Comparison of ENCODE assay signal across 1 cellular context in the genomic region with DNA sequence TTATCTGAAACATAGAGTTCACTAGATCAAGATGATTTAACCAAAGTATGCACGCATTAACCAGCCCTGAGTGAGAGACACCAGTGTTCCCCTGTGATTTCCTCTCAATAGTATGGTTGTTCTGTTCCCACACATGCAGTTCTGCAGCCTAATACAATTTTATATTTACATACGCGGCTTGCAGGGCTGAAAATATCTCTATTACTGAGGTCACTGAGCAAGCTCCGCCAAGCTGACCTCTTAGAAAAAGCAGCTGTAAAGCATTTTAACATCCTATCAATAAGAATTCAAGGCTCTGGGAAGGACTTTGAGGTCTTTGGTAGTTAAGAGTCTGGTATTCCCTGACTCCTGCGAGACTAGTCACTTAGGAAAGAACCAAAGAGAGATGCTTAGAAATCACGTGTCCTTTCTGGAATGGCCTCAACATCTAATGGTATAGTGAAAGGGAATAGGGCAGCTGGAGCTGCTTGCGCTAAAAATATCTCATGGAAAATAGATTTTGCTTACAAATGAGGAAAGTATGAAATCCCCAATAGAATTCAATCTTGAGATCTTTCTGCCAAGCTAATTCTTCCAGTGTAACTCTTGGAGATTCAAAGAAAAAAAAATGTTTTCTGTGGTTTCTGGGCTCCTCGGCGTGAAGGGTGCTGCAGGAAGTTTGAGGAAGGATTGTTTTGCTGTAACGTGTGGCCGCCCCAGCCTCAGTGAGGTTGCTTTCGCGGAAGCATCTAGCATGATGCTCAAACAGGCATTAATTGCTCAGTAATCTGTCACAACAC.
TF ChIP-seq lines count a peak whose summit lies in the region.

No MANE protein-coding gene starts in this region.

TF ChIP-seq in GM23338, 12 proteins besides CTCF, POLR2A, EP300 and RAD21 (continued from another document):
- TF ChIP-seq, protein P1, sequence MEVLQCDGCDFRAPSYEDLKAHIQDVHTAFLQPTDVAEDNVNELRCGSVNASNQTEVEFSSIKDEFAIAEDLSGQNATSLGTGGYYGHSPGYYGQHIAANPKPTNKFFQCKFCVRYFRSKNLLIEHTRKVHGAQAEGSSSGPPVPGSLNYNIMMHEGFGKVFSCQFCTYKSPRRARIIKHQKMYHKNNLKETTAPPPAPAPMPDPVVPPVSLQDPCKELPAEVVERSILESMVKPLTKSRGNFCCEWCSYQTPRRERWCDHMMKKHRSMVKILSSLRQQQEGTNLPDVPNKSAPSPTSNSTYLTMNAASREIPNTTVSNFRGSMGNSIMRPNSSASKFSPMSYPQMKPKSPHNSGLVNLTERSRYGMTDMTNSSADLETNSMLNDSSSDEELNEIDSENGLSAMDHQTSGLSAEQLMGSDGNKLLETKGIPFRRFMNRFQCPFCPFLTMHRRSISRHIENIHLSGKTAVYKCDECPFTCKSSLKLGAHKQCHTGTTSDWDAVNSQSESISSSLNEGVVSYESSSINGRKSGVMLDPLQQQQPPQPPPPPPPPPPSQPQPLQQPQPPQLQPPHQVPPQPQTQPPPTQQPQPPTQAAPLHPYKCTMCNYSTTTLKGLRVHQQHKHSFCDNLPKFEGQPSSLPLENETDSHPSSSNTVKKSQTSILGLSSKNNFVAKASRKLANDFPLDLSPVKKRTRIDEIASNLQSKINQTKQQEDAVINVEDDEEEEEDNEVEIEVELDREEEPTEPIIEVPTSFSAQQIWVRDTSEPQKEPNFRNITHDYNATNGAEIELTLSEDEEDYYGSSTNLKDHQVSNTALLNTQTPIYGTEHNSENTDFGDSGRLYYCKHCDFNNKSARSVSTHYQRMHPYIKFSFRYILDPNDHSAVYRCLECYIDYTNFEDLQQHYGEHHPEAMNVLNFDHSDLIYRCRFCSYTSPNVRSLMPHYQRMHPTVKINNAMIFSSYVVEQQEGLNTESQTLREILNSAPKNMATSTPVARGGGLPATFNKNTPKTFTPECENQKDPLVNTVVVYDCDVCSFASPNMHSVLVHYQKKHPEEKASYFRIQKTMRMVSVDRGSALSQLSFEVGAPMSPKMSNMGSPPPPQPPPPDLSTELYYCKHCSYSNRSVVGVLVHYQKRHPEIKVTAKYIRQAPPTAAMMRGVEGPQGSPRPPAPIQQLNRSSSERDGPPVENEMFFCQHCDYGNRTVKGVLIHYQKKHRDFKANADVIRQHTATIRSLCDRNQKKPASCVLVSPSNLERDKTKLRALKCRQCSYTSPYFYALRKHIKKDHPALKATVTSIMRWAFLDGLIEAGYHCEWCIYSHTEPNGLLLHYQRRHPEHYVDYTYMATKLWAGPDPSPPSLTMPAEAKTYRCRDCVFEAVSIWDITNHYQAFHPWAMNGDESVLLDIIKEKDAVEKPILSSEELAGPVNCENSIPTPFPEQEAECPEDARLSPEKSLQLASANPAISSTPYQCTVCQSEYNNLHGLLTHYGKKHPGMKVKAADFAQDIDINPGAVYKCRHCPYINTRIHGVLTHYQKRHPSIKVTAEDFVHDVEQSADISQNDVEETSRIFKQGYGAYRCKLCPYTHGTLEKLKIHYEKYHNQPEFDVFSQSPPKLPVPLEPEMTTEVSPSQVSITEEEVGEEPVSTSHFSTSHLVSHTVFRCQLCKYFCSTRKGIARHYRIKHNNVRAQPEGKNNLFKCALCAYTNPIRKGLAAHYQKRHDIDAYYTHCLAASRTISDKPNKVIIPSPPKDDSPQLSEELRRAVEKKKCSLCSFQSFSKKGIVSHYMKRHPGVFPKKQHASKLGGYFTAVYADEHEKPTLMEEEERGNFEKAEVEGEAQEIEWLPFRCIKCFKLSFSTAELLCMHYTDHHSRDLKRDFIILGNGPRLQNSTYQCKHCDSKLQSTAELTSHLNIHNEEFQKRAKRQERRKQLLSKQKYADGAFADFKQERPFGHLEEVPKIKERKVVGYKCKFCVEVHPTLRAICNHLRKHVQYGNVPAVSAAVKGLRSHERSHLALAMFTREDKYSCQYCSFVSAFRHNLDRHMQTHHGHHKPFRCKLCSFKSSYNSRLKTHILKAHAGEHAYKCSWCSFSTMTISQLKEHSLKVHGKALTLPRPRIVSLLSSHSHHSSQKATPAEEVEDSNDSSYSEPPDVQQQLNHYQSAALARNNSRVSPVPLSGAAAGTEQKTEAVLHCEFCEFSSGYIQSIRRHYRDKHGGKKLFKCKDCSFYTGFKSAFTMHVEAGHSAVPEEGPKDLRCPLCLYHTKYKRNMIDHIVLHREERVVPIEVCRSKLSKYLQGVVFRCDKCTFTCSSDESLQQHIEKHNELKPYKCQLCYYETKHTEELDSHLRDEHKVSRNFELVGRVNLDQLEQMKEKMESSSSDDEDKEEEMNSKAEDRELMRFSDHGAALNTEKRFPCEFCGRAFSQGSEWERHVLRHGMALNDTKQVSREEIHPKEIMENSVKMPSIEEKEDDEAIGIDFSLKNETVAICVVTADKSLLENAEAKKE (CRISPR knock-in tag; IDR thresholded peaks at IDR 0.05), result no peak
- TF ChIP-seq EZH2 (IDR thresholded peaks at IDR 0.05; ENCODE audit: low read depth, unreplicated experiment) (no peak), ZNF331 (CRISPR knock-in tag; IDR thresholded peaks at IDR 0.05; ENCODE audit: low read depth) (no peak), STAT1 (IDR thresholded peaks at IDR 0.05; ENCODE audit: unreplicated experiment) (no peak), CREB1 (CRISPR knock-in tag; IDR thresholded peaks at IDR 0.05; ENCODE audit: low read depth) (no peak), ZNF114 (CRISPR knock-in tag; IDR thresholded peaks at IDR 0.05) (no peak), NANOG (IDR thresholded peaks at IDR 0.05; ENCODE audit: borderline replicate concordance) (no peak)
